Comparison of ENCODE assay signal across 30 cellular contexts in genomic region chr3:146590521-146590920, GRCh38. TPM values are rescaled to one million over a fixed set of nuclear protein-coding genes. Genes with fewer than 3 reads are reported as not detected.
A peak's percentile ranks its signal among the peaks of the same experiment; 100 is the strongest.
DNase-seq lines count a peak whose midpoint lies in the region; ATAC-seq and TF ChIP-seq lines count a peak whose summit lies in the region.
"Had no signal": no experiment of that assay in that cellular context is flagged by ENCODE, and none has a peak within 500 bp of the region (broad histone marks: within the 10 kb centered on the region; RNA-seq: fewer than 3 reads in every experiment).

No MANE protein-coding gene starts in this region.

- no peaks in the 10 kb centered on the region for H3K27me3 Mint-ChIP-seq in chondrocyte (ENCODE audit: low read depth)

- H3K4me3 Mint-ChIP-seq in chondrocyte (ENCODE audit: unreplicated experiment) = no peak overlapping the region
- H3K4me3 Mint-ChIP-seq: activated CD4-positive, alpha-beta T cell treated with anti-CD3 and anti-CD28 coated beads for 36 hours; activated T-cell treated with anti-CD3 and anti-CD28 coated beads, Interleukin-2, amount 50 U/mL, for 4 hours; immature natural killer cell; naive thymus-derived CD8-positive, alpha-beta T cell; stimulated activated memory B cell treated with anti-CD40 and anti-IgM and Interleukin-4, amounts not matched to agents 10 μg/mL and 1 μg/mL and 100 μg/mL, for 72 hours; T-helper 1 cell treated with Interleukin-12 subunit alpha and Interleukin-12 subunit beta and Interleukin-4 antibody, amounts not matched to agents 30 μg/mL and 1 μg/mL, for 36 hours had no signal

- TF ChIP-seq CTCF in fibroblast of pulmonary artery (IDR thresholded peaks at IDR 0.05; ENCODE audit: low read length, missing control alignments) (no peak), chondrocyte (IDR thresholded peaks at IDR 0.05) (no peak)

- DNase-seq in A172 (ENCODE audit: low spot score) = peak; percentile 8
- DNase-seq in HCEC 1CT = peak; percentile 18
- DNase-seq in adipocyte (ENCODE audit: low read depth) = peak; percentile 44
- DNase-seq in fibroblast of pulmonary artery (ENCODE audit: low read depth) = peak; percentile 47
- no peak for DNase-seq in mesenteric fat pad (ENCODE audit: low spot score)
- DNase-seq in NCI-H1694 (lab: John Stamatoyannopoulos, UW) = no peak
- DNase-seq in chondrocyte (ENCODE audit: low spot score) = no peak
- DNase-seq: activated T-cell treated with anti-CD3 and anti-CD28 coated beads, Interleukin-2, amount 50 U/mL, for 4 hours; DMS79; immature natural killer cell; left lung; naive thymus-derived CD8-positive, alpha-beta T cell; NCI-H2029 treated with DMSO at 0.1 percent for 48 hours; NK-92 treated with Interleukin-12 subunit alpha and Interleukin-12 subunit beta, amount 100 ng/mL, for 24 hours; occipital lobe; spleen; stimulated activated CD4-positive, alpha-beta T cell treated with anti-CD3 and anti-CD28 coated beads, Interleukin-2, amount 100 ng/mL, for 48 hours had no signal

- H3K4me3 ChIP-seq in adipocyte (ENCODE audit: low read length) (no peak overlapping the region), fibroblast of pulmonary artery (replicated peaks; ENCODE audit: low read depth, low read length) (no peak overlapping the region)
- H3K4me3 ChIP-seq: BLaER1, cardiac muscle cell, HAP-1, hepatocyte, left lung, SJCRH30, spleen, testis had no signal

- H3K4me1 ChIP-seq in adipocyte (ENCODE audit: control insufficient read depth, insufficient read depth, low read length) = no peaks in the 10 kb centered on the region
- H3K4me1 ChIP-seq: BLaER1, left lung, testis had no signal

- no peaks in the 10 kb centered on the region for H3K9me3 Mint-ChIP-seq in chondrocyte (ENCODE audit: low read depth)
- H3K9me3 Mint-ChIP-seq: activated T-cell treated with anti-CD3 and anti-CD28 coated beads, Interleukin-2, amount 50 U/mL, for 4 hours; immature natural killer cell; naive thymus-derived CD8-positive, alpha-beta T cell; stimulated activated memory B cell treated with anti-CD40 and anti-IgM and Interleukin-4, amounts not matched to agents 10 μg/mL and 1 μg/mL and 100 μg/mL, for 72 hours; T-helper 1 cell treated with Interleukin-12 subunit alpha and Interleukin-12 subunit beta and Interleukin-4 antibody, amounts not matched to agents 30 μg/mL and 1 μg/mL, for 36 hours had no signal

- H3K4me1 Mint-ChIP-seq in chondrocyte (ENCODE audit: low read depth) = peaks cover 5% of the 10 kb centered on the region
- H3K4me1 Mint-ChIP-seq: activated CD4-positive, alpha-beta T cell treated with anti-CD3 and anti-CD28 coated beads for 36 hours; immature natural killer cell; naive thymus-derived CD8-positive, alpha-beta T cell; stimulated activated memory B cell treated with anti-CD40 and anti-IgM and Interleukin-4, amounts not matched to agents 10 μg/mL and 1 μg/mL and 100 μg/mL, for 72 hours had no signal

- H3K27ac Mint-ChIP-seq in chondrocyte (ENCODE audit: unreplicated experiment) = no peak overlapping the region
- H3K27ac Mint-ChIP-seq: activated CD4-positive, alpha-beta T cell treated with anti-CD3 and anti-CD28 coated beads for 36 hours; immature natural killer cell; naive thymus-derived CD8-positive, alpha-beta T cell; stimulated activated memory B cell treated with anti-CD40 and anti-IgM and Interleukin-4, amounts not matched to agents 10 μg/mL and 1 μg/mL and 100 μg/mL, for 72 hours; T-helper 1 cell treated with Interleukin-12 subunit alpha and Interleukin-12 subunit beta and Interleukin-4 antibody, amounts not matched to agents 30 μg/mL and 1 μg/mL, for 36 hours had no signal

- no peaks in the 10 kb centered on the region for H3K9me3 ChIP-seq in adipocyte (ENCODE audit: control insufficient read depth, low read length)
- H3K9me3 ChIP-seq: BLaER1, HAP-1, left lung, SJCRH30, spleen, testis had no signal

- no peaks in the 10 kb centered on the region for H3K36me3 ChIP-seq in adipocyte (ENCODE audit: control insufficient read depth, insufficient read depth, low read length, severe bottlenecking)
- H3K36me3 ChIP-seq: BLaER1, cardiac muscle cell, HAP-1, left lung, SJCRH30, spleen had no signal

- H3K9ac ChIP-seq in adipocyte (ENCODE audit: low read length) = no peak overlapping the region
- H3K9ac ChIP-seq: BLaER1 had no signal

- no peaks in the 10 kb centered on the region for H3K27me3 ChIP-seq in adipocyte (replicated peaks; ENCODE audit: control insufficient read depth, insufficient read depth, low read length)
- H3K27me3 ChIP-seq: BLaER1, cardiac muscle cell, hepatocyte, left lung, SJCRH30, spleen, testis had no signal

- H3K36me3 Mint-ChIP-seq in chondrocyte (ENCODE audit: low read depth) = no peaks in the 10 kb centered on the region
- H3K36me3 Mint-ChIP-seq: immature natural killer cell; naive thymus-derived CD8-positive, alpha-beta T cell; stimulated activated memory B cell treated with anti-CD40 and anti-IgM and Interleukin-4, amounts not matched to agents 10 μg/mL and 1 μg/mL and 100 μg/mL, for 72 hours had no signal

- no peak for ATAC-seq in GM21528 (IDR thresholded peaks at IDR 0.05; ENCODE audit: low FRiP score, unreplicated experiment)
- ATAC-seq: activated CD4-positive, alpha-beta T cell treated with anti-CD3 and anti-CD28 coated beads for 36 hours; activated T-cell treated with anti-CD3 and anti-CD28 coated beads, Interleukin-2, amount 50 U/mL, for 4 hours; HepG2; naive thymus-derived CD8-positive, alpha-beta T cell; stimulated activated memory B cell treated with anti-CD40 and anti-IgM and Interleukin-4, amounts not matched to agents 10 μg/mL and 1 μg/mL and 100 μg/mL, for 72 hours had no signal

RNA-seq across cellular contexts. Expression of gene PLSCR5, which starts 14.6 kb away (rescaled TPM):
- total RNA-seq in A172 (2014; rRNA removed; shearing (Covaris generic)) = not detected in 2 replicates
- total RNA-seq in mesenteric fat pad (not detected), chondrocyte (not detected in 3 replicates)
- total RNA-seq: activated CD4-positive, alpha-beta T cell treated with anti-CD3 and anti-CD28 coated beads for 36 hours; activated T-cell treated with anti-CD3 and anti-CD28 coated beads, Interleukin-2, amount 50 U/mL, for 4 hours; fibroblast of villous mesenchyme; HepG2; left lung; naive thymus-derived CD8-positive, alpha-beta T cell; NCI-H460; occipital lobe; SJCRH30; spleen; testis had no signal

RNA-seq across cellular contexts. Expression of gene PLSCR1, which starts 46.1 kb away (rescaled TPM):
- 66.0 and 69.2 TPM in 2 replicates for total RNA-seq in A172 (2014; rRNA removed; shearing (Covaris generic))
- total RNA-seq in mesenteric fat pad (187 TPM), chondrocyte (21.5 to 34.6 TPM (median 23.9 TPM) in 3 replicates)

Comparison
In these comparisons a context has a peak if more than half of its experiments do, and no peak if none do; other contexts are left out.
1. DNase-seq: peak in A172 (single experiment), HCEC 1CT (single experiment), adipocyte (single experiment) and fibroblast of pulmonary artery (single experiment); none in mesenteric fat pad (single experiment), NCI-H1694 (single experiment) and chondrocyte (single experiment).